24 cellular contexts compared by ENCODE assay signal in the genomic region with DNA sequence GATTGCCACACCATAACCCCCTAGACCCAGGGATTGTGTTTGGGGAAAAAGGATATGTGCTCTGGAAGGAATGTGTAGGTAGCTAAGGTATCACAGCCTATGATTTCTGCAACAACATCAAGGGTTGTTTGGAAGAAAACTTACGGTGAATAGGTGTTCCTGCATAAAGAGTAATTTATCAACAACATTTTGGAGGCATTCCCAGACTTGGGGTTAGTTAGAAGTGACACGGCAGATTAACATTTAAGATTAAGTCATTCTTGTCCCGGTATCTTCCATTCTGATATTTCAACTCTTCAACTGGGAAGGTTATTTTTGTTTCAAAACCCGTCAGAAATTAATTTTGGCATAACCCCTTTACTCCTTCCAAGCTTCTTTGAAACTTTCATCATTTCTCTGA.
DNase-seq lines count a peak whose midpoint lies in the region; ATAC-seq, FAIRE-seq and TF ChIP-seq lines count a peak whose summit lies in the region.
"Had no signal": no experiment of that assay in that cellular context is flagged by ENCODE, and none has a peak within 500 bp of the region (broad histone marks: within the 10 kb centered on the region; RNA-seq: fewer than 3 reads in every experiment).

No MANE protein-coding gene starts in this region.

- H3F3A ChIP-seq in SK-N-SH (replicated peaks; ENCODE audit: insufficient read depth): peaks cover 13% of the 10 kb centered on the region

- no peak overlapping the region for H3K9ac ChIP-seq in SK-N-SH
- H3K9ac ChIP-seq in keratinocyte (ENCODE audit: control insufficient read depth, extremely low read depth, insufficient read depth, low read length): no peak overlapping the region

- TF ChIP-seq EP300 in SK-N-SH (IDR thresholded peaks at IDR 0.05; ENCODE audit: borderline replicate concordance in 1 of 2, low read depth in 1 of 2, low read length in 1 of 2): no peak

- no peak overlapping the region for H2AFZ ChIP-seq in SK-N-SH (ENCODE audit: low read depth)
- peak overlapping the region; percentile 46 for H2AFZ ChIP-seq in keratinocyte (ENCODE audit: control insufficient read depth, low read length)

- FAIRE-seq in RCC 7860 (lab: Jason Lieb, UNC) (peak; percentile 91), keratinocyte (lab: Jason Lieb, UNC) (peak; percentile 65)
- FAIRE-seq: G401.6, GM12892, K562 had no signal

- TF ChIP-seq RAD21 in SK-N-SH (IDR thresholded peaks at IDR 0.05; ENCODE audit: low read length): no peak

- H3K27me3 ChIP-seq in SK-N-SH (ENCODE audit: insufficient read depth): no peaks in the 10 kb centered on the region
- no peaks in the 10 kb centered on the region for H3K27me3 ChIP-seq in keratinocyte (ENCODE audit: control insufficient read depth, extremely low read depth, insufficient read depth, low read length)

- H3K27ac ChIP-seq in SK-N-SH (ENCODE audit: low read depth in 2 of 2, low read length in 1 of 2) (no peak overlapping the region), keratinocyte (ENCODE audit: control insufficient read depth, insufficient read depth, low read length) (no peak overlapping the region)
- H3K27ac ChIP-seq: 22Rv1, C4-2B had no signal

- TF ChIP-seq CTCF in SK-N-SH (IDR thresholded peaks at IDR 0.05): no peak
- no peak for TF ChIP-seq CTCF in keratinocyte (optimal IDR thresholded peaks at IDR 0.05 in 1 of 3, IDR thresholded peaks at IDR 0.05 in 1 of 3, conservative IDR thresholded peaks at IDR 0.05 in 1 of 3; ENCODE audit: extremely low read depth in 1 of 3, insufficient read depth in 2 of 3, low read length in 3 of 3)

- H3K4me1 ChIP-seq in SK-N-SH (ENCODE audit: control insufficient read depth in 1 of 2, insufficient read depth in 2 of 2, low read depth in 1 of 2, low read length in 1 of 2) (peaks cover 0 to 11% of the 10 kb centered on the region in 2 experiments; a peak in 2 of 4 replicates), keratinocyte (ENCODE audit: control insufficient read depth, extremely low read depth, insufficient read depth, low read length) (peaks cover 25% of the 10 kb centered on the region)

- no peaks in the 10 kb centered on the region for H3K9me1 ChIP-seq in keratinocyte (ENCODE audit: control insufficient read depth, extremely low read depth, insufficient read depth, low read length)

- no peaks in the 10 kb centered on the region for H3K36me3 ChIP-seq in SK-N-SH (replicated peaks in 1 of 2; ENCODE audit: control insufficient read depth in 1 of 2, insufficient read depth in 2 of 2, low read length in 1 of 2)
- no peaks in the 10 kb centered on the region for H3K36me3 ChIP-seq in keratinocyte (ENCODE audit: control insufficient read depth in 2 of 2, extremely low read depth in 1 of 2, insufficient read depth in 2 of 2, low read length in 2 of 2)

- DNase-seq in SK-N-SH (no peak), RCC 7860 (ENCODE audit: low spot score) (peak; percentile 29), keratinocyte (ENCODE audit: low read depth, low spot score) (no peak), NCI-H1436 treated with DMSO at 0.1 percent for 48 hours (lab: John Stamatoyannopoulos, UW) (no peak), NOMO-1 treated with dmso at 0.1 percent for 144 hours (lab: John Stamatoyannopoulos, UW; ENCODE audit: unreplicated experiment) (no peak)
- DNase-seq: Calu3; CD8-positive, alpha-beta memory T cell; DMS153; NCI-H1105; NCI-H2081; NCI-H2171; NCI-H345; NCI-H524 treated with DMSO at 0.1 percent for 48 hours; NCI-H82; RPMI8226; SHP77 had no signal

- H3K9me3 ChIP-seq in SK-N-SH (peaks cover 3% of the 10 kb centered on the region; the same call in 1 of the 2 replicates), keratinocyte (ENCODE audit: control insufficient read depth, low read depth, low read length) (peaks cover 1% of the 10 kb centered on the region)

- dilution Hi-C loops in keratinocyte (cut with MboI; ENCODE audit: extremely low pct_ligation_motif_present, low sequenced_read_pairs): no loop called here

- ATAC-seq in SK-N-SH treated with all-trans-retinoic acid at 6 μM for 48 hours: no peak
- no peak for ATAC-seq in HG02763 (IDR thresholded peaks at IDR 0.05; ENCODE audit: unreplicated experiment)
- ATAC-seq in GM21528 (IDR thresholded peaks at IDR 0.05; ENCODE audit: low FRiP score, unreplicated experiment): no peak
- ATAC-seq: K562 had no signal

- H3K9me2 ChIP-seq in SK-N-SH: no peaks in the 10 kb centered on the region

- H3K79me2 ChIP-seq in SK-N-SH (ENCODE audit: insufficient read depth) (no peaks in the 10 kb centered on the region), keratinocyte (ENCODE audit: control insufficient read depth, insufficient read depth, low read length) (no peaks in the 10 kb centered on the region)

- POLR2A ChIA-PET in SK-N-SH (lab: Yijun Ruan, JAX): no interaction called here

- H3K4me2 ChIP-seq in SK-N-SH (no peak overlapping the region), keratinocyte (ENCODE audit: control insufficient read depth, extremely low read depth, insufficient read depth, low read depth, low read length) (peak overlapping the region; percentile 7)

- WGBS in SK-N-SH (ENCODE audit: low lambda C conversion rate): 47% methylated on average over 4 of the region's 4 CpGs

- H3K4me3 ChIP-seq in SK-N-SH (ENCODE audit: low read depth in 2 of 2, low read length in 1 of 2) (no peak overlapping the region), keratinocyte (ENCODE audit: control insufficient read depth in 2 of 3, extremely low read depth in 1 of 3, insufficient read depth in 2 of 3, low read depth in 1 of 3, low read length in 3 of 3) (no peak overlapping the region)
- H3K4me3 ChIP-seq: K562 had no signal

- H4K20me1 ChIP-seq in SK-N-SH (ENCODE audit: insufficient read depth) (no peaks in the 10 kb centered on the region), keratinocyte (ENCODE audit: control insufficient read depth, extremely low read depth, insufficient read depth, low read length) (no peaks in the 10 kb centered on the region)

- CTCF ChIA-PET in SK-N-SH (lab: Yijun Ruan, JAX): interaction anchor here (1.1 to 1.5 kb wide), 2 partner anchors 19 to 429 kb away, joined by 3 to 5 read pairs; no protein-coding TSS in a partner anchor

TF ChIP-seq in SK-N-SH, 30 proteins besides CTCF, POLR2A, EP300 and RAD21 (continues in another document):
- TF ChIP-seq TEAD4 (IDR thresholded peaks at IDR 0.05; ENCODE audit: borderline replicate concordance, insufficient read depth) (0 out of 2 replicates have a peak, but pooled peaks have one; percentile 11), YY1 (IDR thresholded peaks at IDR 0.05; ENCODE audit: low read depth) (no peak), FOXM1 (IDR thresholded peaks at IDR 0.05; ENCODE audit: low read depth) (no peak), EZH2phosphoT487 (IDR thresholded peaks at IDR 0.05; ENCODE audit: borderline replicate concordance, low read depth) (no peak)
- TF ChIP-seq, protein P1, sequence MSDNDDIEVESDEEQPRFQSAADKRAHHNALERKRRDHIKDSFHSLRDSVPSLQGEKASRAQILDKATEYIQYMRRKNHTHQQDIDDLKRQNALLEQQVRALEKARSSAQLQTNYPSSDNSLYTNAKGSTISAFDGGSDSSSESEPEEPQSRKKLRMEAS (IDR thresholded peaks at IDR 0.05; ENCODE audit: low read depth): no peak

TF ChIP-seq in SK-N-SH treated with all-trans-retinoic acid at 6 μM for 48 hours, 23 proteins besides CTCF, POLR2A, EP300 and RAD21 (continues in another document):
- TF ChIP-seq, protein P2, sequence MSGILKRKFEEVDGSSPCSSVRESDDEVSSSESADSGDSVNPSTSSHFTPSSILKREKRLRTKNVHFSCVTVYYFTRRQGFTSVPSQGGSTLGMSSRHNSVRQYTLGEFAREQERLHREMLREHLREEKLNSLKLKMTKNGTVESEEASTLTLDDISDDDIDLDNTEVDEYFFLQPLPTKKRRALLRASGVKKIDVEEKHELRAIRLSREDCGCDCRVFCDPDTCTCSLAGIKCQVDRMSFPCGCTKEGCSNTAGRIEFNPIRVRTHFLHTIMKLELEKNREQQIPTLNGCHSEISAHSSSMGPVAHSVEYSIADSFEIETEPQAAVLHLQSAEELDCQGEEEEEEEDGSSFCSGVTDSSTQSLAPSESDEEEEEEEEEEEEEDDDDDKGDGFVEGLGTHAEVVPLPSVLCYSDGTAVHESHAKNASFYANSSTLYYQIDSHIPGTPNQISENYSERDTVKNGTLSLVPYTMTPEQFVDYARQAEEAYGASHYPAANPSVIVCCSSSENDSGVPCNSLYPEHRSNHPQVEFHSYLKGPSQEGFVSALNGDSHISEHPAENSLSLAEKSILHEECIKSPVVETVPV (CRISPR knock-in tag; IDR thresholded peaks at IDR 0.05): no peak
- TF ChIP-seq ZC3H10 (CRISPR knock-in tag; IDR thresholded peaks at IDR 0.05): no peak
- TF ChIP-seq PPARA (CRISPR knock-in tag; IDR thresholded peaks at IDR 0.05; ENCODE audit: borderline replicate concordance): no peak
- no peak for TF ChIP-seq ZNF70 (CRISPR knock-in tag; IDR thresholded peaks at IDR 0.05)
- no peak for TF ChIP-seq ZNF565 (CRISPR knock-in tag; conservative IDR thresholded peaks at IDR 0.05; ENCODE audit: low read depth)
- TF ChIP-seq GLIS3 (CRISPR knock-in tag; IDR thresholded peaks at IDR 0.05): no peak
- TF ChIP-seq TCF4 (CRISPR knock-in tag; IDR thresholded peaks at IDR 0.05; ENCODE audit: borderline replicate concordance): no peak
- no peak for TF ChIP-seq ZFP3 (CRISPR knock-in tag; IDR thresholded peaks at IDR 0.05)
- no peak for TF ChIP-seq BACH2 (CRISPR knock-in tag; IDR thresholded peaks at IDR 0.05; ENCODE audit: borderline replicate concordance)
- TF ChIP-seq TSHZ2 (CRISPR knock-in tag; IDR thresholded peaks at IDR 0.05): no peak
- TF ChIP-seq ZFP30 (CRISPR knock-in tag; IDR thresholded peaks at IDR 0.05): no peak
